Comparison of ENCODE assay signal across 27 cellular contexts in genomic region chr10:68235111-68235510, GRCh38. TPM values are rescaled to one million over a fixed set of nuclear protein-coding genes. Genes with fewer than 3 reads are reported as not detected.
"Had no signal": no experiment of that assay in that cellular context is flagged by ENCODE, and none has a peak within 500 bp of the region (broad histone marks: within the 10 kb centered on the region; RNA-seq: fewer than 3 reads in every experiment).

No MANE protein-coding gene starts in this region.

- H3K4me3 Mint-ChIP-seq: dendritic cell treated with granulocyte-macrophage colony-stimulating factor and Interleukin-4, amounts not matched to agents 40 ng/mL and 50 ng/mL, for 4 days; naive thymus-derived CD4-positive, alpha-beta T cell; nephron progenitor cell; stimulated activated memory B cell treated with anti-CD40 and anti-IgM and Interleukin-4, amounts not matched to agents 10 μg/mL and 1 μg/mL and 100 μg/mL, for 72 hours; stimulated activated naive CD8-positive, alpha-beta T cell treated with anti-CD3 and anti-CD28 coated beads, Interleukin-15, amount 100 ng/mL, for 72 hours had no signal

- DNase-seq: cerebellar nuclear complex; effector CD4-positive, alpha-beta T cell; foreskin melanocyte; naive thymus-derived CD4-positive, alpha-beta T cell; nephron progenitor cell; spleen; stimulated activated CD4-positive, alpha-beta T cell treated with anti-CD3 and anti-CD28 coated beads, Interleukin-15, amount 100 ng/mL, for 24 hours; stimulated activated CD4-positive, alpha-beta T cell treated with anti-CD3 and anti-CD28 coated beads, Interleukin-1b, Interleukin-23, amount 100 ng/mL, for 48 hours; stimulated activated CD4-positive, alpha-beta T cell treated with anti-CD3 and anti-CD28 coated beads, Interleukin-4, amount 100 ng/mL, for 24 hours; stimulated activated naive CD8-positive, alpha-beta T cell treated with anti-CD3 and anti-CD28 coated beads, Interleukin-15, amount 100 ng/mL, for 72 hours; testis had no signal

- H2AFZ ChIP-seq: hepatocyte, parathyroid adenoma had no signal

- H3K9me3 Mint-ChIP-seq: dendritic cell treated with granulocyte-macrophage colony-stimulating factor and Interleukin-4, amounts not matched to agents 40 ng/mL and 50 ng/mL, for 4 days; naive thymus-derived CD4-positive, alpha-beta T cell; nephron progenitor cell; stimulated activated memory B cell treated with anti-CD40 and anti-IgM and Interleukin-4, amounts not matched to agents 10 μg/mL and 1 μg/mL and 100 μg/mL, for 72 hours; stimulated activated naive CD8-positive, alpha-beta T cell treated with anti-CD3 and anti-CD28 coated beads, Interleukin-15, amount 100 ng/mL, for 72 hours had no signal

- H3K9me3 ChIP-seq: prostate gland, spleen, testis, tibial nerve had no signal

- H3K4me3 ChIP-seq: hepatocyte, prostate gland, spleen, testis, tibial nerve had no signal

- H3K36me3 ChIP-seq: prostate gland, spleen, tibial nerve had no signal

- H3K27ac Mint-ChIP-seq: dendritic cell treated with granulocyte-macrophage colony-stimulating factor and Interleukin-4, amounts not matched to agents 40 ng/mL and 50 ng/mL, for 4 days; naive thymus-derived CD4-positive, alpha-beta T cell; nephron progenitor cell; stimulated activated memory B cell treated with anti-CD40 and anti-IgM and Interleukin-4, amounts not matched to agents 10 μg/mL and 1 μg/mL and 100 μg/mL, for 72 hours; stimulated activated naive CD8-positive, alpha-beta T cell treated with anti-CD3 and anti-CD28 coated beads, Interleukin-15, amount 100 ng/mL, for 72 hours had no signal

- H3K36me3 Mint-ChIP-seq: naive thymus-derived CD4-positive, alpha-beta T cell; stimulated activated memory B cell treated with anti-CD40 and anti-IgM and Interleukin-4, amounts not matched to agents 10 μg/mL and 1 μg/mL and 100 μg/mL, for 72 hours had no signal

- H3K4me1 ChIP-seq: parathyroid adenoma, prostate gland, testis had no signal

- ATAC-seq: naive thymus-derived CD4-positive, alpha-beta T cell; sciatic nerve; stimulated activated memory B cell treated with anti-CD40 and anti-IgM and Interleukin-4, amounts not matched to agents 10 μg/mL and 1 μg/mL and 100 μg/mL, for 72 hours; stimulated activated naive CD8-positive, alpha-beta T cell treated with anti-CD3 and anti-CD28 coated beads, Interleukin-15, amount 100 ng/mL, for 72 hours had no signal

- FAIRE-seq: colon had no signal

- H3K27me3 ChIP-seq: testis, tibial nerve had no signal

- H3K27ac ChIP-seq: hepatocyte, parathyroid adenoma, prostate gland, spleen, testis, tibial nerve had no signal

- H3K79me2 ChIP-seq: hepatocyte, parathyroid adenoma had no signal

- H3K9ac ChIP-seq: parathyroid adenoma had no signal

- H3K4me2 ChIP-seq: hepatocyte had no signal

RNA-seq across cellular contexts. Expression of gene ATOH7, which starts 3.2 kb away (rescaled TPM):
- total RNA-seq: kidney epithelial cell; lung microvascular endothelial cell; mesenteric fat pad; mononuclear cell; naive thymus-derived CD4-positive, alpha-beta T cell; omental fat pad; prostate gland; skeletal muscle tissue; spleen; subcutaneous adipose tissue; ureter had no signal
- polyA plus RNA-seq: hepatocyte; naive thymus-derived CD4-positive, alpha-beta T cell had no signal
